In the genomic region with DNA sequence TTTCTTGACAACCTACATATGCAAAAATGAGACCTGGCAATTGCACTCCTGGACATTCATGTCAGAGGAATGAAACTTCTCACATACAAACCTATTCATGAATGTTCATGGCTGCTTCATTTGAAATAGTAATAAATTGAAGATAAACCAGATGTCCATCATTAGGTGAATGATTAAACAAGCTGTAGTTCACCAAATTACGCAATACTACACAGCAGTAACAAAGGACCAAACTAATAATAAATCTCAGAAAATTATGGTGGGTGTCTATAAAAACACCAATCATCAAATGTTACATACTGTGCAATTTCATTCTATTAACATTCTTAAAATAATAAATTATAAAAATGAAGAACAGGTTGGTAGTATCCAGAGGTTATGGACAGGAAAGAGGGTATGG, we compare ENCODE assay signal across 2 cellular contexts.
TF ChIP-seq lines count a peak whose summit lies in the region.

No MANE protein-coding gene starts in this region.

TF ChIP-seq in HepG2, 621 proteins besides CTCF, POLR2A, EP300 and RAD21:
- TF ChIP-seq CEBPG (CRISPR knock-in tag; IDR thresholded peaks at IDR 0.05) (0 out of 2 replicates have a peak, but pooled peaks have one; percentile 43), CEBPB (IDR thresholded peaks at IDR 0.05; ENCODE audit: borderline replicate concordance, low read depth, low read length) (peak; percentile 80)
- TF ChIP-seq, protein P1, sequence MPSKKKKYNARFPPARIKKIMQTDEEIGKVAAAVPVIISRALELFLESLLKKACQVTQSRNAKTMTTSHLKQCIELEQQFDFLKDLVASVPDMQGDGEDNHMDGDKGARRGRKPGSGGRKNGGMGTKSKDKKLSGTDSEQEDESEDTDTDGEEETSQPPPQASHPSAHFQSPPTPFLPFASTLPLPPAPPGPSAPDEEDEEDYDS (CRISPR knock-in tag; IDR thresholded peaks at IDR 0.05) = no peak

TF ChIP-seq in K562, 482 proteins besides CTCF, POLR2A, EP300 and RAD21:
- TF ChIP-seq CEBPG (CRISPR knock-in tag; IDR thresholded peaks at IDR 0.05) (no peak), CEBPG (tag; conservative IDR thresholded peaks at IDR 0.05 in 1 of 2, IDR thresholded peaks at IDR 0.05 in 1 of 2) (peak in 1 of 2 experiments; percentile 66; a peak in 2 of 4 replicates), VEZF1 (CRISPR knock-in tag; IDR thresholded peaks at IDR 0.05) (no peak), ZBTB1 (CRISPR knock-in tag; IDR thresholded peaks at IDR 0.05; ENCODE audit: borderline replicate concordance, low read depth) (no peak), ZNF316 (IDR thresholded peaks at IDR 0.05) (no peak), ZNF780A (CRISPR knock-in tag; IDR thresholded peaks at IDR 0.05) (no peak), ZKSCAN1 (IDR thresholded peaks at IDR 0.05; ENCODE audit: low read depth, low read length) (no peak), CEBPB (tag; IDR thresholded peaks at IDR 0.05) (0 out of 2 replicates have a peak, but pooled peaks have one; percentile 12)
TF ChIP-seq in K562: peak in this region for 2.
